ENCODE assay signal across 8 cellular contexts in genomic region chr17:57605734-57606105, GRCh38.
DNase-seq lines count a peak whose midpoint lies in the region; ATAC-seq and TF ChIP-seq lines count a peak whose summit lies in the region.

No MANE protein-coding gene starts in this region.

- no TSS peak for BruUV-seq in OCI-LY7 (replicated peaks; lab: Mats Ljungman, UMichigan)

- H3K4me2 ChIP-seq in BLaER1 (peak overlapping the region; percentile 88), OCI-LY7 (ENCODE audit: low read length) (peak overlapping the region; percentile 77)

- H3K9me3 ChIP-seq in BLaER1 (no peaks in the 10 kb centered on the region), OCI-LY7 (ENCODE audit: low read length) (no peaks in the 10 kb centered on the region), lung (ENCODE audit: control insufficient read depth in 2 of 2, insufficient read depth in 1 of 2, low read length in 1 of 2) (peaks cover 0 to 2% of the 10 kb centered on the region in 2 donors)

- WGBS in lung, 2 donors, result 74 to 78% methylated on average over 5 of the region's 5 CpGs

- intact Hi-C loops in OCI-LY7 (cut with micrococcal nuclease; ENCODE audit: unreplicated experiment), result loop anchor here (1.0 to 10.0 kb wide), 7 partner anchors 18 to 471 kb away; no protein-coding TSS in a partner anchor
- intact Hi-C loops in sciatic nerve (cut with DNase I), result no loop called here

- H3K36me3 ChIP-seq in BLaER1 (peaks cover 80% of the 10 kb centered on the region), OCI-LY7 (ENCODE audit: insufficient read depth, low read length) (no peaks in the 10 kb centered on the region; the same call in 1 of the 2 replicates), lung (ENCODE audit: control insufficient read depth in 2 of 2, insufficient read depth in 2 of 2, low read length in 2 of 2) (no peaks in the 10 kb centered on the region)

- peak; percentile 37 for ATAC-seq in GM19395 (IDR thresholded peaks at IDR 0.05; ENCODE audit: unreplicated experiment)
- no peak for ATAC-seq in lung (ENCODE audit: insufficient read depth, low FRiP score)
- no peak for ATAC-seq in sciatic nerve
- no peak for ATAC-seq in HG02870 (IDR thresholded peaks at IDR 0.05; ENCODE audit: unreplicated experiment)

- H3K4me1 ChIP-seq in BLaER1 (peaks cover 87% of the 10 kb centered on the region), OCI-LY7 (ENCODE audit: insufficient read depth, low read length, poor library complexity, severe bottlenecking) (peaks cover 66% of the 10 kb centered on the region), lung (ENCODE audit: control insufficient read depth in 2 of 2, insufficient read depth in 2 of 2, low read length in 2 of 2) (peaks cover 3 to 19% of the 10 kb centered on the region in 2 donors)

- H3K27ac ChIP-seq in BLaER1 (peak overlapping the region; percentile 61), OCI-LY7 (ENCODE audit: low read depth, low read length, poor library complexity, severe bottlenecking) (peak overlapping the region; percentile 89), lung (ENCODE audit: low read depth in 1 of 2, low read length in 1 of 2) (peak overlapping the region; percentile 1 to 81)

- no peaks in the 10 kb centered on the region for H3K9me2 ChIP-seq in OCI-LY7 (ENCODE audit: insufficient read depth, low read length)

- no peak for DNase-seq in OCI-LY7 (ENCODE audit: low spot score)
- no peak for DNase-seq in lung (ENCODE audit: low spot score)
- no peak for DNase-seq in occipital lobe (lab: John Stamatoyannopoulos, UW)
- DNase-seq in sciatic nerve (ENCODE audit: low spot score), result no peak
- DNase-seq in nucleus accumbens (lab: John Stamatoyannopoulos, UW), result no peak

- H3K4me3 ChIP-seq in BLaER1, result 0 out of 2 replicates have a peak overlapping the region, but pooled peaks have one; percentile 11
- H3K4me3 ChIP-seq in OCI-LY7 (ENCODE audit: low read depth, low read length, poor library complexity, severe bottlenecking), result peak overlapping the region; percentile 4
- H3K4me3 ChIP-seq in lung, result no peak overlapping the region

- no peak overlapping the region; the same call in 1 of the 2 replicates for H2AFZ ChIP-seq in OCI-LY7 (ENCODE audit: low read length)

- peak overlapping the region; percentile 31; the same call in 1 of the 2 replicates for H3K9ac ChIP-seq in BLaER1

- POLR2A ChIA-PET in OCI-LY7 (lab: Charles Lee), result interaction anchor here (0.8 to 7.3 kb wide), 3 partner anchors 17 to 54 kb away, joined by 3 to 36 read pairs (median 4); no protein-coding TSS in a partner anchor

- CTCF ChIA-PET in OCI-LY7 (lab: Charles Lee; ENCODE audit: unreplicated experiment), result interaction anchor here (0.6 to 0.8 kb wide), 2 partner anchors 17 to 66 kb away, joined by 4 read pairs; no protein-coding TSS in a partner anchor

- H4K20me1 ChIP-seq in BLaER1 (peaks cover 59% of the 10 kb centered on the region), OCI-LY7 (ENCODE audit: insufficient read depth, low read length) (no peaks in the 10 kb centered on the region)

- H3K27me3 ChIP-seq in BLaER1 (no peaks in the 10 kb centered on the region), lung (ENCODE audit: control insufficient read depth, insufficient read depth) (no peaks in the 10 kb centered on the region)

- TF ChIP-seq CTCF in OCI-LY7 (conservative IDR thresholded peaks at IDR 0.05; ENCODE audit: low read length), result no peak; the same call in 1 of the 2 replicates
- no peak for TF ChIP-seq CTCF in lung (IDR thresholded peaks at IDR 0.05; ENCODE audit: control extremely low read depth, extremely low read depth)

- H3K79me2 ChIP-seq in OCI-LY7 (ENCODE audit: insufficient read depth, low read depth, low read length), result no peaks in the 10 kb centered on the region
